11 cellular contexts compared by ENCODE assay signal in genomic region chr6:15962449-15962764, GRCh38.
DNase-seq lines count a peak whose midpoint lies in the region; ATAC-seq lines count a peak whose summit lies in the region.
"Had no signal": no experiment of that assay in that cellular context is flagged by ENCODE, and none has a peak within 500 bp of the region (broad histone marks: within the 10 kb centered on the region; RNA-seq: fewer than 3 reads in every experiment).

No MANE protein-coding gene starts in this region.

- H3K27ac ChIP-seq in BLaER1 (no peak overlapping the region), GM23248 (peak overlapping the region; percentile 47)

- H3K27me3 ChIP-seq in BLaER1 = no peaks in the 10 kb centered on the region
- no peaks in the 10 kb centered on the region for H3K27me3 ChIP-seq in GM23248 (replicated peaks; ENCODE audit: insufficient read depth)

- 27 to 29% methylated on average over 2 of the region's 2 CpGs for WGBS in GM23248 (ENCODE audit: low coverage in 1 of 2, low lambda C conversion rate in 2 of 2, missing lambda C conversion rate in 2 of 2), 2 experiments

- DNase-seq in GM23248 (peak; percentile 84), amniotic stem cell (lab: John Stamatoyannopoulos, UW) (peak; percentile 25), left kidney (ENCODE audit: low read depth, low spot score) (peak; percentile 11), cortex of kidney (lab: John Stamatoyannopoulos, UW) (no peak), NCI-H2171 (lab: John Stamatoyannopoulos, UW) (no peak), NCI-H446 (lab: John Stamatoyannopoulos, UW) (no peak)
- DNase-seq: activated CD4-positive, CD25-positive, alpha-beta regulatory T cell treated with anti-CD3 and anti-CD28 coated beads, Interleukin-2, amount 50 U/mL, for 72 hours; NCI-H2029; stimulated activated CD4-positive, alpha-beta T cell treated with anti-CD3 and anti-CD28 coated beads, Interleukin-15, amount 100 ng/mL, for 24 hours had no signal

- H3K79me2 ChIP-seq in GM23248 (ENCODE audit: insufficient read depth) = no peaks in the 10 kb centered on the region

- H3K9ac ChIP-seq in BLaER1 (no peak overlapping the region), GM23248 (no peak overlapping the region)

- in situ Hi-C loops in GM23248 (cut with MboI) = no loop called here

- H3K4me1 ChIP-seq in BLaER1 (peaks cover 9% of the 10 kb centered on the region; the same call in 1 of the 2 replicates), GM23248 (ENCODE audit: insufficient read depth) (peaks cover 17% of the 10 kb centered on the region)

- H4K20me1 ChIP-seq in BLaER1 (no peaks in the 10 kb centered on the region), GM23248 (ENCODE audit: insufficient read depth) (no peaks in the 10 kb centered on the region)

- H3K36me3 ChIP-seq in BLaER1 (no peaks in the 10 kb centered on the region), GM23248 (ENCODE audit: low read depth) (no peaks in the 10 kb centered on the region)

- ATAC-seq in HG02938 (IDR thresholded peaks at IDR 0.05; ENCODE audit: unreplicated experiment) = no peak

- H3K4me3 ChIP-seq in BLaER1 (no peak overlapping the region), GM23248 (no peak overlapping the region)

- peak overlapping the region; percentile 72 for H2AFZ ChIP-seq in GM23248

- H3K4me2 ChIP-seq in BLaER1 (peak overlapping the region; percentile 30; the same call in 1 of the 2 replicates), GM23248 (ENCODE audit: unreplicated experiment) (peak overlapping the region; percentile 63)

- peaks cover 13% of the 10 kb centered on the region for H3F3A ChIP-seq in GM23248 (ENCODE audit: insufficient read depth)

- 0 out of 2 replicates have a peak, but pooled peaks cover 16% of the 10 kb centered on the region for H3K9me3 ChIP-seq in BLaER1
- no peaks in the 10 kb centered on the region for H3K9me3 ChIP-seq in GM23248 (ENCODE audit: low read depth)

- peaks cover 7% of the 10 kb centered on the region; the same call in 1 of the 2 replicates for H3K9me2 ChIP-seq in GM23248 (ENCODE audit: insufficient read depth)

Comparison
In these comparisons a context has a peak if more than half of its experiments do, and no peak if none do; other contexts are left out.
1. DNase-seq: peak in GM23248 (single experiment), amniotic stem cell (single experiment) and left kidney (single experiment); none in cortex of kidney (single experiment), NCI-H2171 (single experiment) and NCI-H446 (0 of 2).